Comparison of ENCODE assay signal across 1 cellular context in genomic region chr7:140229591-140230516, GRCh38.
TF ChIP-seq lines count a peak whose summit lies in the region.

No MANE protein-coding gene starts in this region.

TF ChIP-seq in HepG2, 621 proteins besides CTCF, POLR2A, EP300 and RAD21 (continued from another document and continues in another):
- TF ChIP-seq ZNF124 (CRISPR knock-in tag; IDR thresholded peaks at IDR 0.05) = peak; percentile 72; the same call in 1 of the 2 replicates
- TF ChIP-seq EED (CRISPR knock-in tag; IDR thresholded peaks at IDR 0.05) = peak; percentile 69; the same call in 1 of the 2 replicates
- peak; percentile 67; the same call in 1 of the 2 replicates for TF ChIP-seq ZBTB7A (CRISPR knock-in tag; IDR thresholded peaks at IDR 0.05)
- 0 out of 2 replicates have a peak, but pooled peaks have one; percentile 93 for TF ChIP-seq FIP1L1 (IDR thresholded peaks at IDR 0.05; ENCODE audit: borderline replicate concordance, insufficient read depth, low read depth, low read length)
- peak; percentile 92 for TF ChIP-seq ZNF772 (CRISPR knock-in tag; IDR thresholded peaks at IDR 0.05)
- TF ChIP-seq ZNF331 (CRISPR knock-in tag; IDR thresholded peaks at IDR 0.05) = peak; percentile 94
- TF ChIP-seq ZXDC (CRISPR knock-in tag; IDR thresholded peaks at IDR 0.05) = no peak; the same call in 1 of the 2 replicates
- peak; percentile 72 for TF ChIP-seq ZBTB20 (CRISPR knock-in tag; IDR thresholded peaks at IDR 0.05; ENCODE audit: borderline replicate concordance, low read depth)
- no peak for TF ChIP-seq HOXA9 (CRISPR knock-in tag; IDR thresholded peaks at IDR 0.05; ENCODE audit: borderline replicate concordance)
- peak; percentile 91 for TF ChIP-seq KDM3A (CRISPR knock-in tag; IDR thresholded peaks at IDR 0.05; ENCODE audit: low read depth)
- TF ChIP-seq FOXO1 (CRISPR knock-in tag; IDR thresholded peaks at IDR 0.05) = peak; percentile 99
- no peak; the same call in 1 of the 2 replicates for TF ChIP-seq PAF1 (CRISPR knock-in tag; IDR thresholded peaks at IDR 0.05)
- TF ChIP-seq TBX3 (IDR thresholded peaks at IDR 0.05; ENCODE audit: borderline replicate concordance) = peak; percentile 96
- TF ChIP-seq ZNF775 (CRISPR knock-in tag; IDR thresholded peaks at IDR 0.05; ENCODE audit: borderline replicate concordance) = no peak
- TF ChIP-seq SATB2 (CRISPR knock-in tag; IDR thresholded peaks at IDR 0.05) = peak; percentile 92
- TF ChIP-seq DNMT3B (CRISPR knock-in tag; conservative IDR thresholded peaks at IDR 0.05) = peak; percentile 74; the same call in 1 of the 2 replicates
- peak; percentile 68 for TF ChIP-seq ZEB1 (IDR thresholded peaks at IDR 0.05; ENCODE audit: insufficient replicate concordance, low read depth)
- TF ChIP-seq ZNF678 (CRISPR knock-in tag; IDR thresholded peaks at IDR 0.05) = 0 out of 2 replicates have a peak, but pooled peaks have one; percentile 4
- no peak for TF ChIP-seq ZFP62 (CRISPR knock-in tag; IDR thresholded peaks at IDR 0.05)
- no peak for TF ChIP-seq ONECUT2 (CRISPR knock-in tag; IDR thresholded peaks at IDR 0.05)
- TF ChIP-seq PPARG (CRISPR knock-in tag; conservative IDR thresholded peaks at IDR 0.05) = peak; percentile 86
- TF ChIP-seq ZNF484 (CRISPR knock-in tag; IDR thresholded peaks at IDR 0.05; ENCODE audit: borderline replicate concordance, low read depth) = no peak
- peak; percentile 93 for TF ChIP-seq HHEX (CRISPR knock-in tag; IDR thresholded peaks at IDR 0.05)
- TF ChIP-seq NFAT5 (CRISPR knock-in tag; IDR thresholded peaks at IDR 0.05) = peak; percentile 81
- no peak for TF ChIP-seq NFRKB (IDR thresholded peaks at IDR 0.05)
- no peak for TF ChIP-seq MATR3 (CRISPR knock-in tag; IDR thresholded peaks at IDR 0.05)
- TF ChIP-seq KDM5B (CRISPR knock-in tag; IDR thresholded peaks at IDR 0.05; ENCODE audit: borderline replicate concordance) = no peak
- peak; percentile 79 for TF ChIP-seq POGZ (CRISPR knock-in tag; IDR thresholded peaks at IDR 0.05)
- TF ChIP-seq NFYC (CRISPR knock-in tag; IDR thresholded peaks at IDR 0.05) = peak; percentile 63
- no peak for TF ChIP-seq NR3C1 (CRISPR knock-in tag; IDR thresholded peaks at IDR 0.05)
- no peak for TF ChIP-seq ZBTB40 (IDR thresholded peaks at IDR 0.05)
- TF ChIP-seq ZBTB40 (CRISPR knock-in tag; IDR thresholded peaks at IDR 0.05) = peak; percentile 72
- TF ChIP-seq ZNF691 (CRISPR knock-in tag; IDR thresholded peaks at IDR 0.05; ENCODE audit: borderline replicate concordance, low read depth) = peak; percentile 66; the same call in 1 of the 2 replicates
- peak; percentile 48; the same call in 1 of the 2 replicates for TF ChIP-seq ZNF766 (CRISPR knock-in tag; IDR thresholded peaks at IDR 0.05; ENCODE audit: borderline replicate concordance)
- no peak for TF ChIP-seq FOXM1 (CRISPR knock-in tag; IDR thresholded peaks at IDR 0.05)
- 0 out of 2 replicates have a peak, but pooled peaks have one; percentile 39 for TF ChIP-seq CHD2 (IDR thresholded peaks at IDR 0.05; ENCODE audit: low read depth, low read length)
- no peak for TF ChIP-seq PCBP2 (optimal IDR thresholded peaks at IDR 0.05; ENCODE audit: low read depth, low read length, poor library complexity, severe bottlenecking)
- TF ChIP-seq ZNF563 (CRISPR knock-in tag; IDR thresholded peaks at IDR 0.05) = peak; percentile 82
- no peak for TF ChIP-seq ZNF552 (CRISPR knock-in tag; IDR thresholded peaks at IDR 0.05; ENCODE audit: borderline replicate concordance)
- TF ChIP-seq ZNF180 (CRISPR knock-in tag; IDR thresholded peaks at IDR 0.05; ENCODE audit: borderline replicate concordance, low read depth) = peak; percentile 46; the same call in 1 of the 2 replicates
- TF ChIP-seq ZNF704 (CRISPR knock-in tag; IDR thresholded peaks at IDR 0.05; ENCODE audit: borderline replicate concordance) = no peak
- no peak; the same call in none of the 2 replicates for TF ChIP-seq MTERF4 (CRISPR knock-in tag; IDR thresholded peaks at IDR 0.05)
- TF ChIP-seq ZSCAN20 (CRISPR knock-in tag; IDR thresholded peaks at IDR 0.05; ENCODE audit: borderline replicate concordance) = 0 out of 2 replicates have a peak, but pooled peaks have one; percentile 43
- peak; percentile 62; the same call in 1 of the 2 replicates for TF ChIP-seq KMT2B (CRISPR knock-in tag; IDR thresholded peaks at IDR 0.05)
- no peak for TF ChIP-seq NAIF1 (CRISPR knock-in tag; IDR thresholded peaks at IDR 0.05; ENCODE audit: borderline replicate concordance)
- TF ChIP-seq ZNF260 (CRISPR knock-in tag; IDR thresholded peaks at IDR 0.05; ENCODE audit: borderline replicate concordance, low read depth) = no peak
- TF ChIP-seq BRD4 (CRISPR knock-in tag; IDR thresholded peaks at IDR 0.05) = peak; percentile 86
